In genomic region chr7:197413-198335, GRCh38 we compare ENCODE assay signal across 14 cellular contexts.
"Had no signal": no experiment of that assay in that cellular context is flagged by ENCODE, and none has a peak within 500 bp of the region (broad histone marks: within the 10 kb centered on the region; RNA-seq: fewer than 3 reads in every experiment).

No MANE protein-coding gene starts in this region.

- ATAC-seq: foreskin keratinocyte had no signal

- H3K27me3 ChIP-seq: foreskin keratinocyte, transverse colon had no signal

- H3K4me3 ChIP-seq: cardiac muscle cell, colonic mucosa, SK-N-MC, smooth muscle cell, transverse colon had no signal

- DNase-seq: activated CD4-positive, CD25-positive, alpha-beta regulatory T cell treated with anti-CD3 and anti-CD28 coated beads, Interleukin-2, amount 50 U/mL, for 72 hours; activated naive CD4-positive, alpha-beta T cell treated with Interleukin-2 at 50 U/mL for 16 hours; activated T-cell treated with anti-CD3 and anti-CD28 coated beads for 4 hours; aorta; colonic mucosa; foreskin keratinocyte; kidney glomerular epithelial cell; stimulated activated CD4-positive, alpha-beta T cell treated with anti-CD3 and anti-CD28 coated beads, Interleukin-4, amount 100 ng/mL, for 4 hours; stimulated activated CD8-positive, alpha-beta memory T cell treated with anti-CD3 and anti-CD28 coated beads, Interleukin-4, amount 100 ng/mL, for 48 hours; stimulated activated naive CD4-positive, alpha-beta T cell treated with Interleukin-2 at 50 U/mL for 16 hours; transverse colon had no signal

- H3K27ac ChIP-seq: cardiac muscle cell, colonic mucosa, foreskin keratinocyte, SK-N-MC, transverse colon had no signal

- H3K4me2 ChIP-seq: smooth muscle cell had no signal

- H3K9me3 ChIP-seq: colonic mucosa, transverse colon had no signal

- H3K36me3 ChIP-seq: cardiac muscle cell, transverse colon had no signal

- H3K4me1 ChIP-seq: colonic mucosa, foreskin keratinocyte had no signal
